ENCODE assay signal across 9 cellular contexts in the genomic region with DNA sequence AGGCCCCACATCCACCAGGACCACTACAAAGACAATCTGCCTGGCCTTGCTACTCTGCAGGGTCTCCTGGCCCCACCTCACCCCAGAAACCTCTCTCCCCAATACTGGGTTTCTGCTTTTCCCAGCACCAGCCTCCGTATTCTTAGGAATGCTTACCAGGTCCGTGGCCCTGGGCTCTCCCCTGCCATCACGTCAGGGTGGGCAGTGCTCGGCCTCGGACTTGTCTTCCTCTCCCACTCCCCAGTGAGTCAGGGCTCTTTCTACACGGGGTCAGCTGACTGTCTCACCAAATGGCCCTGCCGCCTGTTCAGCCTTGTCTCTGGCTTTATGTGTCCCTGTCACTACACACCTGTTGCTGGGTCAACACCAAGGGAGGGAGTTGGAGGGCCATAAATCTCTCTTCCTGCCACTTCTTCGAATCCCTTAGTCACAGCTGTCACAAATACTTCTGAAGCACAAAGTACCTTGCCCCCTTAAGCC. TPM values are rescaled to one million over a fixed set of nuclear protein-coding genes. Genes with fewer than 3 reads are reported as not detected.
A peak's percentile ranks its signal among the peaks of the same experiment; 100 is the strongest.
DNase-seq lines count a peak whose midpoint lies in the region; ATAC-seq and TF ChIP-seq lines count a peak whose summit lies in the region.
"Had no signal": no experiment of that assay in that cellular context is flagged by ENCODE, and none has a peak within 500 bp of the region (broad histone marks: within the 10 kb centered on the region; RNA-seq: fewer than 3 reads in every experiment).

No MANE protein-coding gene starts in this region.

- peaks cover 35% of the 10 kb centered on the region for H3K36me3 Mint-ChIP-seq in CD4-positive, alpha-beta T cell (ENCODE audit: low read depth)
- peaks cover 0 to 13% (median 6%) of the 10 kb centered on the region in 5 donors for H3K36me3 Mint-ChIP-seq in naive thymus-derived CD4-positive, alpha-beta T cell

- CTCF ChIA-PET in CD4-positive, alpha-beta T cell (lab: Charles Lee) = no interaction called here
- CTCF ChIA-PET in naive thymus-derived CD4-positive, alpha-beta T cell (lab: Charles Lee) = interaction anchor here (1.6 kb wide), 1 partner anchor 9 kb away, joined by 4 read pairs; no protein-coding TSS in a partner anchor

- no peak for TF ChIP-seq POLR2A in breast epithelium (IDR thresholded peaks at IDR 0.05)

- H3K27ac Mint-ChIP-seq in CD4-positive, alpha-beta T cell = no peak overlapping the region
- peak overlapping the region in 5 of 9 donors; percentile 7 to 55 (median 21) for H3K27ac Mint-ChIP-seq in naive thymus-derived CD4-positive, alpha-beta T cell

- TF ChIP-seq CTCF in CD4-positive, alpha-beta T cell (IDR thresholded peaks at IDR 0.05) = no peak
- TF ChIP-seq CTCF in breast epithelium (IDR thresholded peaks at IDR 0.05) = no peak

- intact Hi-C loops in CD4-positive, alpha-beta T cell (cut with DNase I, micrococcal nuclease) = no loop called here
- intact Hi-C loops in breast epithelium (cut with DNase I; ENCODE audit: low total_unique reads) = no loop called here
- intact Hi-C loops in naive thymus-derived CD4-positive, alpha-beta T cell (cut with micrococcal nuclease) = no loop called here

- no peaks in the 10 kb centered on the region for H3K9me3 Mint-ChIP-seq in CD4-positive, alpha-beta T cell
- peaks cover 0 to 3% (median 0%) of the 10 kb centered on the region in 11 donors for H3K9me3 Mint-ChIP-seq in naive thymus-derived CD4-positive, alpha-beta T cell

- H3K4me1 Mint-ChIP-seq in CD4-positive, alpha-beta T cell (ENCODE audit: low read depth) = peaks cover 68% of the 10 kb centered on the region
- peaks cover 47 to 72% (median 61%) of the 10 kb centered on the region in 7 donors for H3K4me1 Mint-ChIP-seq in naive thymus-derived CD4-positive, alpha-beta T cell

- H3K27me3 Mint-ChIP-seq in CD4-positive, alpha-beta T cell = no peaks in the 10 kb centered on the region
- H3K27me3 Mint-ChIP-seq in naive thymus-derived CD4-positive, alpha-beta T cell = peaks cover 0 to 12% (median 0%) of the 10 kb centered on the region in 5 donors

- no peaks in the 10 kb centered on the region for H3K27me3 ChIP-seq in CD4-positive, alpha-beta T cell (ENCODE audit: control insufficient read depth, insufficient read depth, low read length)
- no peaks in the 10 kb centered on the region for H3K27me3 ChIP-seq in breast epithelium
- no peaks in the 10 kb centered on the region for H3K27me3 ChIP-seq in naive thymus-derived CD4-positive, alpha-beta T cell (ENCODE audit: control insufficient read depth in 2 of 2, insufficient read depth in 2 of 2, low read length in 2 of 2)

- DNase-seq in CD4-positive, alpha-beta T cell = peak in 1 of 10 experiments; percentile 20
- DNase-seq in NCI-H128 (lab: John Stamatoyannopoulos, UW; ENCODE audit: unreplicated experiment) (peak; percentile 49), breast epithelium (ENCODE audit: low spot score in 2 of 2) (no peak), NK-92 (lab: John Stamatoyannopoulos, UW; ENCODE audit: unreplicated experiment) (no peak)
- no peak for DNase-seq in naive thymus-derived CD4-positive, alpha-beta T cell
- DNase-seq in activated naive CD4-positive, alpha-beta T cell (lab: John Stamatoyannopoulos, UW) = no peak

- H3K9me3 ChIP-seq in CD4-positive, alpha-beta T cell (ENCODE audit: control insufficient read depth, low read length) = no peaks in the 10 kb centered on the region
- no peaks in the 10 kb centered on the region for H3K9me3 ChIP-seq in breast epithelium
- H3K9me3 ChIP-seq in naive thymus-derived CD4-positive, alpha-beta T cell (ENCODE audit: control insufficient read depth in 2 of 3, low read length in 3 of 3) = no peaks in the 10 kb centered on the region

- POLR2A ChIA-PET in CD4-positive, alpha-beta T cell (lab: Charles Lee) = no interaction called here
- POLR2A ChIA-PET in naive thymus-derived CD4-positive, alpha-beta T cell (lab: Charles Lee) = no interaction called here

- peak overlapping the region; percentile 94 for H3K4me3 Mint-ChIP-seq in CD4-positive, alpha-beta T cell
- peak overlapping the region in 6 of 10 donors; percentile 20 to 92 (median 84) for H3K4me3 Mint-ChIP-seq in naive thymus-derived CD4-positive, alpha-beta T cell

- peaks cover 9 to 12% of the 10 kb centered on the region in 2 donors for H3K4me1 ChIP-seq in breast epithelium
- H3K4me1 ChIP-seq in naive thymus-derived CD4-positive, alpha-beta T cell (ENCODE audit: control insufficient read depth in 2 of 2, insufficient read depth in 2 of 2, low read length in 2 of 2) = peaks cover 30 to 35% of the 10 kb centered on the region in 2 donors

- peak overlapping the region in 2 of 3 donors; percentile 28 to 87 for H3K4me3 ChIP-seq in breast epithelium
- no peak overlapping the region for H3K4me3 ChIP-seq in naive thymus-derived CD4-positive, alpha-beta T cell (ENCODE audit: low read length)
- H3K4me3 ChIP-seq: BLaER1 had no signal

- no peak overlapping the region for H3K27ac ChIP-seq in CD4-positive, alpha-beta T cell (ENCODE audit: low read depth, low read length)
- peak overlapping the region; percentile 62 to 98 for H3K27ac ChIP-seq in breast epithelium
- no peak overlapping the region for H3K27ac ChIP-seq in naive thymus-derived CD4-positive, alpha-beta T cell (ENCODE audit: low read depth, low read length)
- H3K27ac ChIP-seq: BLaER1 had no signal

- no peaks in the 10 kb centered on the region for H3K36me3 ChIP-seq in breast epithelium
- peaks cover 0 to 11% (median 0%) of the 10 kb centered on the region in 3 experiments for H3K36me3 ChIP-seq in naive thymus-derived CD4-positive, alpha-beta T cell (ENCODE audit: control insufficient read depth in 2 of 3, insufficient read depth in 3 of 3, low read length in 3 of 3)

- ATAC-seq in CD4-positive, alpha-beta T cell (ENCODE audit: poor library complexity) = no peak
- no peak for ATAC-seq in naive thymus-derived CD4-positive, alpha-beta T cell
- ATAC-seq in GM18868 (IDR thresholded peaks at IDR 0.05; ENCODE audit: unreplicated experiment) (no peak), HG03108 (IDR thresholded peaks at IDR 0.05; ENCODE audit: unreplicated experiment) (no peak)

RNA-seq across cellular contexts. Expression of a gene that starts 3.2 kb away (rescaled TPM):
- total RNA-seq in CD4-positive, alpha-beta T cell = not detected
- 10 to 100 TPM in 1 of 3 donors, 1 to 10 TPM in 2; 3.9 to 82.1 (median 9.7) TPM for total RNA-seq in breast epithelium
- not detected for total RNA-seq in naive thymus-derived CD4-positive, alpha-beta T cell
- polyA plus RNA-seq in naive thymus-derived CD4-positive, alpha-beta T cell = not detected

RNA-seq across cellular contexts. Expression of a gene that starts 3.4 kb away (rescaled TPM):
- 10 to 100 TPM; 59.4 to 60.1 TPM for total RNA-seq in CD4-positive, alpha-beta T cell
- total RNA-seq in breast epithelium = 10 to 100 TPM; 62.9 to 81.8 (median 63.2) TPM
- total RNA-seq in naive thymus-derived CD4-positive, alpha-beta T cell = 10 to 100 TPM; 42.1 to 94.7 (median 73.4) TPM
- polyA plus RNA-seq in naive thymus-derived CD4-positive, alpha-beta T cell = 10 to 100 TPM; 88.0 to 93.4 TPM

Comparison
In these comparisons a context has a peak if more than half of its experiments do, and no peak if none do; other contexts are left out.
1. H3K27ac ChIP-seq: peak in breast epithelium (2 of 2); none in CD4-positive, alpha-beta T cell (single experiment) and naive thymus-derived CD4-positive, alpha-beta T cell (single experiment).